ENCODE assay signal across 12 cellular contexts in genomic region chr9:77848428-77848827, GRCh38.
DNase-seq lines count a peak whose midpoint lies in the region.
"Had no signal": no experiment of that assay in that cellular context is flagged by ENCODE, and none has a peak within 500 bp of the region (broad histone marks: within the 10 kb centered on the region; RNA-seq: fewer than 3 reads in every experiment).

No MANE protein-coding gene starts in this region.

- no peaks in the 10 kb centered on the region for H3K36me3 ChIP-seq in ACC112 (ENCODE audit: insufficient read depth, low read length)
- no peaks in the 10 kb centered on the region for H3K36me3 ChIP-seq in adipocyte (ENCODE audit: control insufficient read depth, insufficient read depth, low read length, severe bottlenecking)

- H3K9ac ChIP-seq in adipocyte (ENCODE audit: low read length), result peak overlapping the region; percentile 53

- H3K27me3 ChIP-seq in ACC112 (ENCODE audit: insufficient read depth, low read length) (no peaks in the 10 kb centered on the region), adipocyte (replicated peaks; ENCODE audit: control insufficient read depth, insufficient read depth, low read length) (no peaks in the 10 kb centered on the region)

- intact Hi-C loops in posterior cingulate gyrus (cut with DNase I), result loop anchor here (5.0 to 10.0 kb wide), 3 partner anchors 126 to 366 kb away; no protein-coding TSS in a partner anchor

- no peaks in the 10 kb centered on the region for H3K9me3 ChIP-seq in adipocyte (ENCODE audit: control insufficient read depth, low read length)

- no peak for DNase-seq in adipocyte (ENCODE audit: low read depth)
- peak; percentile 83 for DNase-seq in globus pallidus (ENCODE audit: low spot score)
- peak; percentile 17 to 86 (median 50) for DNase-seq in posterior cingulate gyrus
- DNase-seq in OCI-M2 (lab: John Stamatoyannopoulos, UW; ENCODE audit: unreplicated experiment), result no peak
- DNase-seq in activated T-cell treated with anti-CD3 and anti-CD28 coated beads, Interleukin-2, amount 50 U/mL, for 48 hours, result no peak
- DNase-seq in CD1c-positive myeloid dendritic cell (ENCODE audit: extremely low spot score), result no peak
- no peak for DNase-seq in NCI-H748 (lab: John Stamatoyannopoulos, UW; ENCODE audit: unreplicated experiment)
- DNase-seq: activated CD4-positive, alpha-beta T cell treated with anti-CD3 and anti-CD28 coated beads, Interleukin-2, amount 10 ng/mL, durations not matched to agents 7 days and 5 days; activated naive CD8-positive, alpha-beta T cell treated with anti-CD3 and anti-CD28 coated beads, Interleukin-2, amount 10 ng/mL, durations not matched to agents 7 days and 5 days; GF-D8; NCI-H2227 treated with DMSO at 0.1 percent for 48 hours had no signal

- H2AFZ ChIP-seq in ACC112 (ENCODE audit: low read length, unreplicated experiment), result no peak overlapping the region

- H3K4me1 ChIP-seq in ACC112 (ENCODE audit: control insufficient read depth, insufficient read depth, low read length, unreplicated experiment) (peaks cover 47% of the 10 kb centered on the region), adipocyte (ENCODE audit: control insufficient read depth, insufficient read depth, low read length) (peaks cover 36% of the 10 kb centered on the region)

- peak overlapping the region; percentile 68 for H3K27ac ChIP-seq in ACC112 (ENCODE audit: low read depth, low read length)

- peaks cover 20% of the 10 kb centered on the region for H3K79me2 ChIP-seq in ACC112 (ENCODE audit: control insufficient read depth, insufficient read depth, low read length, unreplicated experiment)

- peak overlapping the region; percentile 28; the same call in 1 of the 2 replicates for H3K4me3 ChIP-seq in ACC112 (ENCODE audit: low read depth, low read length)
- H3K4me3 ChIP-seq in adipocyte (ENCODE audit: low read length), result peak overlapping the region; percentile 35

Comparison
In these comparisons a context has a peak if more than half of its experiments do, and no peak if none do; other contexts are left out.
1. DNase-seq: peak in globus pallidus (single experiment) and posterior cingulate gyrus (10 of 10); none in adipocyte (single experiment), OCI-M2 (single experiment), activated T-cell treated with anti-CD3 and anti-CD28 coated beads, Interleukin-2, amount 50 U/mL, for 48 hours (0 of 2), CD1c-positive myeloid dendritic cell (single experiment) and NCI-H748 (single experiment).